ENCODE assay signal across 1 cellular context in genomic region chr22:19597399-19597735, GRCh38.
TF ChIP-seq lines count a peak whose summit lies in the region.

No MANE protein-coding gene starts in this region.

TF ChIP-seq in HepG2, 621 proteins besides CTCF, POLR2A, EP300 and RAD21 (continued from another document):
- TF ChIP-seq PAXIP1 (CRISPR knock-in tag; conservative IDR thresholded peaks at IDR 0.05) (peak; percentile 58), SMAD3 (CRISPR knock-in tag; IDR thresholded peaks at IDR 0.05) (no peak), FOXP1 (IDR thresholded peaks at IDR 0.05) (no peak), FOXP1 (CRISPR knock-in tag; IDR thresholded peaks at IDR 0.05) (peak; percentile 29; the same call in 1 of the 2 replicates), ZKSCAN8 (CRISPR knock-in tag; IDR thresholded peaks at IDR 0.05; ENCODE audit: borderline replicate concordance) (no peak), ATF6 (CRISPR knock-in tag; conservative IDR thresholded peaks at IDR 0.05) (0 out of 2 replicates have a peak, but pooled peaks have one; percentile 38), CERS6 (CRISPR knock-in tag; IDR thresholded peaks at IDR 0.05) (no peak), TCF7 (IDR thresholded peaks at IDR 0.05; ENCODE audit: low read depth) (peak; percentile 71; the same call in 1 of the 2 replicates), FOXP4 (CRISPR knock-in tag; IDR thresholded peaks at IDR 0.05) (peak; percentile 20; the same call in 1 of the 2 replicates), SOX6 (IDR thresholded peaks at IDR 0.05) (no peak), SOX6 (CRISPR knock-in tag; IDR thresholded peaks at IDR 0.05) (0 out of 2 replicates have a peak, but pooled peaks have one; percentile 34), PRMT3 (CRISPR knock-in tag; IDR thresholded peaks at IDR 0.05; ENCODE audit: borderline replicate concordance, low read depth) (no peak), HDAC2 (CRISPR knock-in tag; IDR thresholded peaks at IDR 0.05) (peak; percentile 26; the same call in 1 of the 2 replicates), RXRB (CRISPR knock-in tag; IDR thresholded peaks at IDR 0.05; ENCODE audit: borderline replicate concordance) (peak; percentile 45; the same call in 1 of the 2 replicates), SALL2 (CRISPR knock-in tag; IDR thresholded peaks at IDR 0.05) (no peak), DRAP1 (CRISPR knock-in tag; IDR thresholded peaks at IDR 0.05) (0 out of 2 replicates have a peak, but pooled peaks have one; percentile 22), ZNF879 (CRISPR knock-in tag; IDR thresholded peaks at IDR 0.05) (no peak), PHF21A (CRISPR knock-in tag; IDR thresholded peaks at IDR 0.05) (peak; percentile 63; the same call in 1 of the 2 replicates), GFI1 (CRISPR knock-in tag; IDR thresholded peaks at IDR 0.05; ENCODE audit: borderline replicate concordance) (peak; percentile 91), ZNF121 (CRISPR knock-in tag; IDR thresholded peaks at IDR 0.05) (0 out of 2 replicates have a peak, but pooled peaks have one; percentile 43), GABPA (IDR thresholded peaks at IDR 0.05; ENCODE audit: low read depth, low read length) (no peak), GABPA (CRISPR knock-in tag; IDR thresholded peaks at IDR 0.05; ENCODE audit: low read depth) (peak; percentile 41), PPARG (CRISPR knock-in tag; conservative IDR thresholded peaks at IDR 0.05) (peak; percentile 41; the same call in 1 of the 2 replicates), HMG20A (CRISPR knock-in tag; IDR thresholded peaks at IDR 0.05; ENCODE audit: borderline replicate concordance) (0 out of 2 replicates have a peak, but pooled peaks have one; percentile 14), MYNN (CRISPR knock-in tag; IDR thresholded peaks at IDR 0.05; ENCODE audit: low read depth) (no peak), ASH2L (IDR thresholded peaks at IDR 0.05; ENCODE audit: insufficient read length, low read depth, low read length) (peak; percentile 31), ETV5 (CRISPR knock-in tag; IDR thresholded peaks at IDR 0.05; ENCODE audit: borderline replicate concordance) (peak; percentile 55; the same call in 1 of the 2 replicates), SAP130 (CRISPR knock-in tag; IDR thresholded peaks at IDR 0.05; ENCODE audit: low read depth) (peak; percentile 50), SALL1 (CRISPR knock-in tag; IDR thresholded peaks at IDR 0.05) (peak; percentile 56; the same call in 1 of the 2 replicates)
